Comparison of ENCODE assay signal across 8 cellular contexts in the genomic region with DNA sequence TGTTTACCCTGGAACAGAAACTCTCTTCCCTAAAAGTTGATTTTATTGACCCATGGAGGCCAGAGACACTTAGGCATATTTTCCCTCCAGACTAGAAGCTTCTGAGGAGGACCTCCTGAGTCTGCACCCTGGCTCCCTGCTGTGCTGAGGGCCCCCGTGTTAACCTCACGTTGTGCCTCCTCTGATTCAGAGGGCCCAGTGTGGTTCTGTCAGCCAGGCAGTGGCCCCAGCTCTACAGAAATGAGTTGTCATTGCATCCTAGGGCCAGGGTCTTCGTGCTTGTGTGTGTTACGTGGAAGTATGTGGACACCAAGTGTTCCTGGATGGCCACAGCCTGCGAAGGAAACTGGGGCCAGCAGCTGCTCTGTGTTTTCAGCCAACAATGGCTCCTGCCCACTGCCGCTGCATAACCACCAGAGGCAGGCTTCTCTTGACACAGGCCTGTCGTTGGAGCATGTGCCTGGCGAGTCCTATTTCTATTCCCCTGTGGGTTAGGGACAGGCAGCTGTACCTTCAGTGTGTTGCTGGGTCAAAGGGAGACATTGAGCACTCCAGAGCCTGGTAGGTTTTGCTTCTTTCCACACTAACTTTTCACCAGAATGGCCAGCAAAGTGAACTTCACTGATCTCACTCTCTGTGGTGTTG. TPM values are rescaled to one million over a fixed set of nuclear protein-coding genes. Genes with fewer than 3 reads are reported as not detected.
DNase-seq lines count a peak whose midpoint lies in the region; ATAC-seq and TF ChIP-seq lines count a peak whose summit lies in the region.

No MANE protein-coding gene starts in this region.

- no peak for TF ChIP-seq CTCF in SK-N-SH (IDR thresholded peaks at IDR 0.05)

- peaks cover 45 to 51% of the 10 kb centered on the region in 2 experiments for H3K36me3 ChIP-seq in SK-N-SH (replicated peaks in 1 of 2; ENCODE audit: control insufficient read depth in 1 of 2, insufficient read depth in 2 of 2, low read length in 1 of 2)
- H3K36me3 ChIP-seq in mucosa of stomach (ENCODE audit: control insufficient read depth, insufficient read depth, low read length): peaks cover 14% of the 10 kb centered on the region

- H3K9me3 ChIP-seq in SK-N-SH: no peaks in the 10 kb centered on the region
- no peaks in the 10 kb centered on the region for H3K9me3 ChIP-seq in mucosa of stomach (ENCODE audit: control insufficient read depth, low read length)

- peaks cover 29 to 40% of the 10 kb centered on the region in 2 experiments; a peak in 3 of 4 replicates for H3K4me1 ChIP-seq in SK-N-SH (ENCODE audit: control insufficient read depth in 1 of 2, insufficient read depth in 2 of 2, low read depth in 1 of 2, low read length in 1 of 2)
- peaks cover 31% of the 10 kb centered on the region for H3K4me1 ChIP-seq in mucosa of stomach (ENCODE audit: control insufficient read depth, insufficient read depth, low read length)

- peaks cover 100% of the 10 kb centered on the region for H3K79me2 ChIP-seq in SK-N-SH (ENCODE audit: insufficient read depth)

- H2AFZ ChIP-seq in SK-N-SH (ENCODE audit: low read depth): no peak overlapping the region

- no peak overlapping the region for H3K4me2 ChIP-seq in SK-N-SH

- no peak for TF ChIP-seq RAD21 in SK-N-SH (IDR thresholded peaks at IDR 0.05; ENCODE audit: low read length)

- H4K20me1 ChIP-seq in SK-N-SH (ENCODE audit: insufficient read depth): peaks cover 66% of the 10 kb centered on the region

- WGBS in SK-N-SH (ENCODE audit: low lambda C conversion rate): 76% methylated on average over 3 of the region's 8 CpGs

- peaks cover 8% of the 10 kb centered on the region for H3F3A ChIP-seq in SK-N-SH (replicated peaks; ENCODE audit: insufficient read depth)

- POLR2A ChIA-PET in SK-N-SH (lab: Yijun Ruan, JAX): no interaction called here

- ATAC-seq in SK-N-SH treated with all-trans-retinoic acid at 6 μM for 48 hours: no peak
- no peak for ATAC-seq in GM18907 (IDR thresholded peaks at IDR 0.05; ENCODE audit: unreplicated experiment)

- H3K9ac ChIP-seq in SK-N-SH: no peak overlapping the region; the same call in 1 of the 2 replicates
- H3K9ac ChIP-seq in mucosa of stomach (ENCODE audit: low read length): peak overlapping the region; percentile 28

- DNase-seq in SK-N-SH (no peak), Kasumi-1 (lab: John Stamatoyannopoulos, UW) (no peak), SHP77 (lab: John Stamatoyannopoulos, UW) (no peak)

- peak overlapping the region; percentile 29 to 64; a peak in 3 of 4 replicates for H3K27ac ChIP-seq in SK-N-SH (ENCODE audit: low read depth in 2 of 2, low read length in 1 of 2)
- peak overlapping the region; percentile 98 for H3K27ac ChIP-seq in cingulate gyrus (ENCODE audit: low read depth, low read length)
- H3K27ac ChIP-seq in temporal lobe (ENCODE audit: low read depth, low read length): peak overlapping the region; percentile 97

- CTCF ChIA-PET in SK-N-SH (lab: Yijun Ruan, JAX): interaction anchor here (0.8 to 9.6 kb wide), 3 partner anchors 14 to 338 kb away, joined by 3 to 103 read pairs (median 3); no protein-coding TSS in a partner anchor

- H3K4me3 ChIP-seq in SK-N-SH (ENCODE audit: low read depth in 2 of 2, low read length in 1 of 2) (no peak overlapping the region), mucosa of stomach (ENCODE audit: low read length) (peak overlapping the region; percentile 10)

- H3K9me2 ChIP-seq in SK-N-SH: no peaks in the 10 kb centered on the region

- TF ChIP-seq EP300 in SK-N-SH (IDR thresholded peaks at IDR 0.05; ENCODE audit: borderline replicate concordance in 1 of 2, low read depth in 1 of 2, low read length in 1 of 2): no peak

- H3K27me3 ChIP-seq in SK-N-SH (ENCODE audit: insufficient read depth): no peaks in the 10 kb centered on the region
- no peaks in the 10 kb centered on the region for H3K27me3 ChIP-seq in mucosa of stomach (ENCODE audit: control insufficient read depth, insufficient read depth, low read length)

TF ChIP-seq in SK-N-SH, 30 proteins besides CTCF, POLR2A, EP300 and RAD21:
- TF ChIP-seq TCF12 (IDR thresholded peaks at IDR 0.05) (no peak), TAF1 (IDR thresholded peaks at IDR 0.05; ENCODE audit: borderline replicate concordance, low read depth, low read length) (no peak), MEF2A (IDR thresholded peaks at IDR 0.05; ENCODE audit: borderline replicate concordance, low read depth) (no peak), RCOR1 (IDR thresholded peaks at IDR 0.05; ENCODE audit: low read length) (no peak), SIN3A (IDR thresholded peaks at IDR 0.05; ENCODE audit: borderline replicate concordance, low read depth, low read length) (no peak), CHD2 (IDR thresholded peaks at IDR 0.05; ENCODE audit: low read length, partially characterized antibody) (no peak)

TF ChIP-seq in SK-N-SH treated with all-trans-retinoic acid at 6 μM for 48 hours, 23 proteins besides CTCF, POLR2A, EP300 and RAD21:
- no peak for TF ChIP-seq OSR1 (CRISPR knock-in tag; IDR thresholded peaks at IDR 0.05)
- TF ChIP-seq, protein P1, sequence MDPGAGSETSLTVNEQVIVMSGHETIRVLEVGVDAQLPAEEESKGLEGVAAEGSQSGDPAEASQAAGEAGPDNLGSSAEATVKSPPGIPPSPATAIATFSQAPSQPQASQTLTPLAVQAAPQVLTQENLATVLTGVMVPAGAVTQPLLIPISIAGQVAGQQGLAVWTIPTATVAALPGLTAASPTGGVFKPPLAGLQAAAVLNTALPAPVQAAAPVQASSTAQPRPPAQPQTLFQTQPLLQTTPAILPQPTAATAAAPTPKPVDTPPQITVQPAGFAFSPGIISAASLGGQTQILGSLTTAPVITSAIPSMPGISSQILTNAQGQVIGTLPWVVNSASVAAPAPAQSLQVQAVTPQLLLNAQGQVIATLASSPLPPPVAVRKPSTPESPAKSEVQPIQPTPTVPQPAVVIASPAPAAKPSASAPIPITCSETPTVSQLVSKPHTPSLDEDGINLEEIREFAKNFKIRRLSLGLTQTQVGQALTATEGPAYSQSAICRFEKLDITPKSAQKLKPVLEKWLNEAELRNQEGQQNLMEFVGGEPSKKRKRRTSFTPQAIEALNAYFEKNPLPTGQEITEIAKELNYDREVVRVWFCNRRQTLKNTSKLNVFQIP (CRISPR knock-in tag; IDR thresholded peaks at IDR 0.05; ENCODE audit: borderline replicate concordance, low read depth): no peak
- TF ChIP-seq ZNF8 (CRISPR knock-in tag; IDR thresholded peaks at IDR 0.05): no peak
- no peak for TF ChIP-seq BACH2 (CRISPR knock-in tag; IDR thresholded peaks at IDR 0.05; ENCODE audit: borderline replicate concordance)
- TF ChIP-seq CSDC2 (CRISPR knock-in tag; IDR thresholded peaks at IDR 0.05): no peak
- no peak for TF ChIP-seq ZFP30 (CRISPR knock-in tag; IDR thresholded peaks at IDR 0.05)
- TF ChIP-seq TCF4 (CRISPR knock-in tag; IDR thresholded peaks at IDR 0.05; ENCODE audit: borderline replicate concordance): no peak
- no peak for TF ChIP-seq PPARA (CRISPR knock-in tag; IDR thresholded peaks at IDR 0.05; ENCODE audit: borderline replicate concordance)
- no peak for TF ChIP-seq ARNTL (CRISPR knock-in tag; IDR thresholded peaks at IDR 0.05; ENCODE audit: borderline replicate concordance, low read depth)
- no peak for TF ChIP-seq ZNF70 (CRISPR knock-in tag; IDR thresholded peaks at IDR 0.05)
- TF ChIP-seq, protein P2, sequence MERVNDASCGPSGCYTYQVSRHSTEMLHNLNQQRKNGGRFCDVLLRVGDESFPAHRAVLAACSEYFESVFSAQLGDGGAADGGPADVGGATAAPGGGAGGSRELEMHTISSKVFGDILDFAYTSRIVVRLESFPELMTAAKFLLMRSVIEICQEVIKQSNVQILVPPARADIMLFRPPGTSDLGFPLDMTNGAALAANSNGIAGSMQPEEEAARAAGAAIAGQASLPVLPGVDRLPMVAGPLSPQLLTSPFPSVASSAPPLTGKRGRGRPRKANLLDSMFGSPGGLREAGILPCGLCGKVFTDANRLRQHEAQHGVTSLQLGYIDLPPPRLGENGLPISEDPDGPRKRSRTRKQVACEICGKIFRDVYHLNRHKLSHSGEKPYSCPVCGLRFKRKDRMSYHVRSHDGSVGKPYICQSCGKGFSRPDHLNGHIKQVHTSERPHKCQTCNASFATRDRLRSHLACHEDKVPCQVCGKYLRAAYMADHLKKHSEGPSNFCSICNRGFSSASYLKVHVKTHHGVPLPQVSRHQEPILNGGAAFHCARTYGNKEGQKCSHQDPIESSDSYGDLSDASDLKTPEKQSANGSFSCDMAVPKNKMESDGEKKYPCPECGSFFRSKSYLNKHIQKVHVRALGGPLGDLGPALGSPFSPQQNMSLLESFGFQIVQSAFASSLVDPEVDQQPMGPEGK (CRISPR knock-in tag; IDR thresholded peaks at IDR 0.05; ENCODE audit: borderline replicate concordance): no peak
- TF ChIP-seq GLIS3 (CRISPR knock-in tag; IDR thresholded peaks at IDR 0.05): no peak
- no peak for TF ChIP-seq SNAI2 (CRISPR knock-in tag; IDR thresholded peaks at IDR 0.05)
- TF ChIP-seq ISL1 (CRISPR knock-in tag; IDR thresholded peaks at IDR 0.05): no peak
- no peak for TF ChIP-seq ZC3H10 (CRISPR knock-in tag; IDR thresholded peaks at IDR 0.05)
- no peak for TF ChIP-seq TOX (CRISPR knock-in tag; IDR thresholded peaks at IDR 0.05; ENCODE audit: borderline replicate concordance)
- TF ChIP-seq ESRRG (CRISPR knock-in tag; IDR thresholded peaks at IDR 0.05): no peak
- no peak for TF ChIP-seq ZNF565 (CRISPR knock-in tag; conservative IDR thresholded peaks at IDR 0.05; ENCODE audit: low read depth)

RNA-seq across cellular contexts. Expression of a gene that starts 44.5 kb away (rescaled TPM):
- 36.0 and 45.1 TPM in 2 replicates for polyA plus RNA-seq in SK-N-SH (2012; rRNA removed)
- polyA plus RNA-seq in SK-N-SH (2012; cell fraction: cytosol; rRNA removed): 20.6 and 30.1 TPM in 2 replicates
- polyA plus RNA-seq in SK-N-SH (2012; cell fraction: nucleus; rRNA removed): 186 and 205 TPM in 2 replicates
- total RNA-seq in temporal lobe: 12.5 TPM

RNA-seq across cellular contexts. Expression of a gene that starts 56.3 kb away (rescaled TPM):
- 26.5 and 29.8 TPM in 2 replicates for polyA plus RNA-seq in SK-N-SH (2012; rRNA removed)
- polyA plus RNA-seq in SK-N-SH (2012; cell fraction: cytosol; rRNA removed): 9.3 and 17.3 TPM in 2 replicates
- 56.9 and 66.8 TPM in 2 replicates for polyA plus RNA-seq in SK-N-SH (2012; cell fraction: nucleus; rRNA removed)
- total RNA-seq in temporal lobe: 42.0 TPM

Comparison
In these comparisons a context has a peak if more than half of its experiments do, and no peak if none do; other contexts are left out.
1. H3K27ac ChIP-seq: peak in every context shown above with its lines; median percentile 98 in cingulate gyrus; 97 in temporal lobe; 46 in SK-N-SH.